In the genomic region with DNA sequence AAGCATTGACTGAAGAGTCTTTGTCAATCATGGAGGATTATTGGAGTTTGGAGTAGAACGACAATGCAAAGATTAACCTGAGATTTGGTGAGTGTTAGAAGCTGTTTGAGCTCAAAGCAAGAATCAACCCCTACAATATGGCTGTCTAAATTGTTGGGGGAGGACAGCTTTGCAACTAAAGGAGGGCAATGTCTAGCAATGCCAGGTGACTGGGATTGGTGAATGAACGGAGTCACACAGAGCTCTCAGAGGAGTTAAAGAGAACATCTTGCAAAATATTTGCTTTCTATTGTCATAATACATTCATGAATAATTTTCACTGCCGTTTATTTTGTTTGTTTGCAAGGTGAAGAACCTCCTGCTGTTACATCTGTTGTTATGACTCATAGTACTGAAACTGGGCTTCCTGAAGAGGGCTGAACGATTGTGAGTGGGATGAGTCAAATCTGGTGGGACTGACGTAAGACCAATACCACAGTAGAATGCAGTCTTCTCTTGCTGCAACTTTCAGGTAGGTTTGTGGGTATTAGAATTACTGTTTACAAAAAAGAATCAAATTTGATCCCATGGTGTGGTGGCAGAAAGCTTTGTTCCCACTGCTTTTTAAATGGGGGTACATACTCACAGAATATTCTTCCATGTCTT, we compare ENCODE assay signal across 8 cellular contexts.
DNase-seq lines count a peak whose midpoint lies in the region; ATAC-seq, FAIRE-seq and TF ChIP-seq lines count a peak whose summit lies in the region.

No MANE protein-coding gene starts in this region.

- peak overlapping the region; percentile 88 for H3K27ac ChIP-seq in psoas muscle

- H3K9me3 ChIP-seq in psoas muscle, result no peaks in the 10 kb centered on the region

- DNase-seq in Ammon's horn (ENCODE audit: low spot score) (peak; percentile 72), GM18507 (ENCODE audit: extremely low spot score, insufficient read length, low read depth) (peak; percentile 50), NCI-H1694 (lab: John Stamatoyannopoulos, UW) (peak; percentile 23), astrocyte of the hippocampus (ENCODE audit: low read depth, low spot score) (peak; percentile 87), psoas muscle (no peak), lower leg skin (ENCODE audit: low spot score in 2 of 2) (no peak), NCI-H526 (lab: John Stamatoyannopoulos, UW) (no peak)

- ATAC-seq in HG02840 (IDR thresholded peaks at IDR 0.05; ENCODE audit: low FRiP score, unreplicated experiment) (peak; percentile 93), psoas muscle (peak; percentile 44 to 85 (median 68))

- peak; percentile 99 for FAIRE-seq in GM18507 (lab: Jason Lieb, UNC)

- intact Hi-C loops in psoas muscle (cut with DNase I), result loop anchor here in 1 of 2 donors (10.0 kb wide), 1 partner anchor 118 kb away; no protein-coding TSS in a partner anchor
- intact Hi-C loops in lower leg skin (cut with DNase I; ENCODE audit: low total_unique reads), result no loop called here

- no peaks in the 10 kb centered on the region for H3K36me3 ChIP-seq in psoas muscle (ENCODE audit: insufficient read depth in 1 of 2, low read depth in 1 of 2)

- TF ChIP-seq POLR2A in lower leg skin (IDR thresholded peaks at IDR 0.05), result no peak

- peaks cover 33% of the 10 kb centered on the region for H3K4me1 ChIP-seq in psoas muscle

- 55 to 58% (median 56%) methylated on average over 5 of the region's 5 CpGs for WGBS in psoas muscle, 3 donors
- 57 to 72% methylated on average over 5 of the region's 5 CpGs for WGBS in lower leg skin, 2 donors

- no peaks in the 10 kb centered on the region for H3K27me3 ChIP-seq in psoas muscle (ENCODE audit: insufficient read depth in 3 of 3, low read length in 2 of 3)

- TF ChIP-seq CTCF in psoas muscle (IDR thresholded peaks at IDR 0.05) (no peak), lower leg skin (IDR thresholded peaks at IDR 0.05) (no peak)

- H3K4me3 ChIP-seq in psoas muscle (no peak overlapping the region), lower leg skin (ENCODE audit: low read depth, poor library complexity, severe bottlenecking) (no peak overlapping the region)

Comparison
In these comparisons a context has a peak if more than half of its experiments do, and no peak if none do; other contexts are left out.
1. DNase-seq: peak in Ammon's horn (single experiment), GM18507 (single experiment), NCI-H1694 (single experiment) and astrocyte of the hippocampus (single experiment); none in psoas muscle (0 of 2), lower leg skin (0 of 2) and NCI-H526 (0 of 2).